In genomic region chr1:229410370-229410691, GRCh38 we compare ENCODE assay signal across 12 cellular contexts. TPM values are rescaled to one million over a fixed set of nuclear protein-coding genes. Genes with fewer than 3 reads are reported as not detected.
A peak's percentile ranks its signal among the peaks of the same experiment; 100 is the strongest.
DNase-seq lines count a peak whose midpoint lies in the region; ATAC-seq and TF ChIP-seq lines count a peak whose summit lies in the region.
"Had no signal": no experiment of that assay in that cellular context is flagged by ENCODE, and none has a peak within 500 bp of the region (broad histone marks: within the 10 kb centered on the region; RNA-seq: fewer than 3 reads in every experiment).

No MANE protein-coding gene starts in this region.

- peaks cover 7 to 57% (median 43%) of the 10 kb centered on the region in 9 donors for H3K4me1 ChIP-seq in heart right ventricle
- H3K4me1 ChIP-seq in CD8-positive, alpha-beta memory T cell (ENCODE audit: insufficient read depth, low read length), result no peaks in the 10 kb centered on the region

- H3K27ac ChIP-seq in heart right ventricle (peak overlapping the region; percentile 58 to 98 (median 82)), substantia nigra (ENCODE audit: low read depth, low read length, poor library complexity, severe bottlenecking) (peak overlapping the region; percentile 45)
- no peak overlapping the region for H3K27ac ChIP-seq in CD8-positive, alpha-beta memory T cell (ENCODE audit: low read depth, low read length)
- H3K27ac ChIP-seq: C4-2B had no signal

- CTCF ChIA-PET in CD8-positive, alpha-beta memory T cell (lab: Charles Lee), result no interaction called here

- no peaks in the 10 kb centered on the region for H3K9me3 Mint-ChIP-seq in endothelial cell (ENCODE audit: unreplicated experiment)
- H3K9me3 Mint-ChIP-seq in CD8-positive, alpha-beta memory T cell, result no peaks in the 10 kb centered on the region

- H3K27ac Mint-ChIP-seq in endothelial cell (ENCODE audit: unreplicated experiment), result peak overlapping the region; percentile 17
- no peak overlapping the region for H3K27ac Mint-ChIP-seq in CD8-positive, alpha-beta memory T cell

- ATAC-seq in heart right ventricle (no peak), Right ventricle myocardium superior (ENCODE audit: poor library complexity) (no peak), HG03565 (IDR thresholded peaks at IDR 0.05; ENCODE audit: unreplicated experiment) (no peak)

- H3K4me1 Mint-ChIP-seq in endothelial cell (ENCODE audit: unreplicated experiment), result peaks cover 6% of the 10 kb centered on the region
- peaks cover 11 to 32% (median 11%) of the 10 kb centered on the region in 3 donors for H3K4me1 Mint-ChIP-seq in CD8-positive, alpha-beta memory T cell

- peaks cover 37% of the 10 kb centered on the region for H3K27me3 Mint-ChIP-seq in endothelial cell (ENCODE audit: unreplicated experiment)
- H3K27me3 Mint-ChIP-seq in CD8-positive, alpha-beta memory T cell, result peaks cover 41 to 49% of the 10 kb centered on the region in 2 donors

- no peak overlapping the region for H3K4me3 Mint-ChIP-seq in endothelial cell (ENCODE audit: unreplicated experiment)
- H3K4me3 Mint-ChIP-seq in CD8-positive, alpha-beta memory T cell, result no peak overlapping the region

- POLR2A ChIA-PET in CD8-positive, alpha-beta memory T cell (lab: Charles Lee), result interaction anchor here (0.6 kb wide), 1 partner anchor 27 kb away, joined by 8 read pairs; no protein-coding TSS in a partner anchor

- H3K9me3 ChIP-seq in heart right ventricle, result no peaks in the 10 kb centered on the region
- H3K9me3 ChIP-seq in CD8-positive, alpha-beta memory T cell (ENCODE audit: low read length), result no peaks in the 10 kb centered on the region
- H3K9me3 ChIP-seq: adrenal gland had no signal

- H3K27me3 ChIP-seq in heart right ventricle, result peaks cover 0 to 62% (median 38%) of the 10 kb centered on the region in 7 donors
- H3K27me3 ChIP-seq in CD8-positive, alpha-beta memory T cell (ENCODE audit: insufficient read depth, low read length, poor library complexity, severe bottlenecking), result peaks cover 29% of the 10 kb centered on the region

- 44 to 47% methylated on average over 9 of the region's 9 CpGs for WGBS in heart right ventricle, 2 donors

- DNase-seq in heart right ventricle (no peak), Right ventricle myocardium superior (no peak), NOMO-1 treated with dmso at 0.1 percent for 144 hours (lab: John Stamatoyannopoulos, UW; ENCODE audit: unreplicated experiment) (peak; percentile 7), endothelial cell (ENCODE audit: low spot score) (no peak), substantia nigra (lab: John Stamatoyannopoulos, UW) (no peak), NCI-H2171 (lab: John Stamatoyannopoulos, UW) (no peak)
- no peak for DNase-seq in CD8-positive, alpha-beta memory T cell

- TF ChIP-seq CTCF in heart right ventricle (IDR thresholded peaks at IDR 0.05) (no peak), endothelial cell (IDR thresholded peaks at IDR 0.05; ENCODE audit: unreplicated experiment) (no peak)

- peak overlapping the region in 5 of 10 donors; percentile 21 to 41 (median 28) for H3K4me3 ChIP-seq in heart right ventricle
- no peak overlapping the region for H3K4me3 ChIP-seq in CD8-positive, alpha-beta memory T cell (ENCODE audit: low read length)
- H3K4me3 ChIP-seq: adrenal gland had no signal

- no peaks in the 10 kb centered on the region for H3K36me3 Mint-ChIP-seq in endothelial cell (ENCODE audit: low read depth, unreplicated experiment)
- peaks cover 0 to 5% (median 0%) of the 10 kb centered on the region in 3 donors for H3K36me3 Mint-ChIP-seq in CD8-positive, alpha-beta memory T cell

- intact Hi-C loops in heart right ventricle (cut with DNase I) (loop anchor here in 1 of 10 donors (2.0 kb wide), 1 partner anchor 20 kb away; no protein-coding TSS in a partner anchor), Right ventricle myocardium superior (cut with DNase I) (no loop called here)

- no peaks in the 10 kb centered on the region for H3K36me3 ChIP-seq in heart right ventricle
- no peaks in the 10 kb centered on the region for H3K36me3 ChIP-seq in CD8-positive, alpha-beta memory T cell (ENCODE audit: insufficient read depth, low read length)
- H3K36me3 ChIP-seq: adrenal gland had no signal

RNA-seq across cellular contexts. Expression of gene ACTA1, which starts 23.6 kb away (rescaled TPM):
- total RNA-seq in heart right ventricle (over 10,000 TPM in 5 of 10 donors, 1,000 to 10,000 TPM in 4, 100 to 1,000 TPM in 1; 976 to 17,994 (median 10,145) TPM), Right ventricle myocardium superior (577 TPM), endothelial cell (ENCODE audit: unreplicated experiment) (1.5 TPM)
- 1,000 to 10,000 TPM; 2,463 to 2,779 TPM for polyA plus RNA-seq in heart right ventricle
- not detected for total RNA-seq in CD8-positive, alpha-beta memory T cell
- polyA plus RNA-seq in CD8-positive, alpha-beta memory T cell, result not detected
- total RNA-seq: HT1080; T-helper 2 cell treated with Interferon-gamma antibody and Interleukin-4, amounts not matched to agents 100 ng/mL and 5 ng/mL, for 36 hours had no signal

Comparison
In these comparisons a context has a peak if more than half of its experiments do, and no peak if none do; other contexts are left out.
1. RNA of gene ACTA1, which starts 23.6 kb away (total RNA-seq): 976 to 17,994 TPM in heart right ventricle and 577 TPM in Right ventricle myocardium superior (single experiment); 1.5 TPM in endothelial cell (single experiment) and not detected in CD8-positive, alpha-beta memory T cell; every median in the first group is over 100 times any median in the second.